Comparison of ENCODE assay signal across 16 cellular contexts in the genomic region with DNA sequence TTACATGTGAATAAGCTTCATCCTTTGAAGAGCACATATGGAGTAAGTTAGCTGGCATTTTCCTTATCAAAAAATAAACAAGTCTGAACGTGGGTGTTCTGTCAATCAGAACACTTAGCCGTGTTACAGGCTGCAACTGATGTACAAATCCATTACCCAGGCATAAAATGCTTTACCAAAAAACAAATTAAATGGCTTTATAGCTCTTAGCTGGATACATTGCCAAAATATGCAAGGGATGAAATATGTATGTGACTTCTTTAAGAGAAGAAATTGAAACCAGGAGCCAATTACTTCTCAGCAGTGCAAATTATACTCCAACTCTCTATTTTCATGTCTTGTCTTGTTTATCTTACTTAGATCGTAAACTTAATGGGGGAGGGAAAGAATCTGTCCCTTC.
DNase-seq lines count a peak whose midpoint lies in the region; ATAC-seq and TF ChIP-seq lines count a peak whose summit lies in the region.
"Had no signal": no experiment of that assay in that cellular context is flagged by ENCODE, and none has a peak within 500 bp of the region (broad histone marks: within the 10 kb centered on the region; RNA-seq: fewer than 3 reads in every experiment).

No MANE protein-coding gene starts in this region.

- no peaks in the 10 kb centered on the region for H3K9me3 ChIP-seq in SK-N-MC (ENCODE audit: low read depth, low read length)
- H3K9me3 ChIP-seq: breast epithelium, gastroesophageal sphincter had no signal

- CTCF ChIA-PET in WTC11 (lab: Charles Lee), result no interaction called here

- ATAC-seq in WTC11, result no peak
- ATAC-seq: gastroesophageal sphincter had no signal

- no peaks in the 10 kb centered on the region for H3K27me3 Mint-ChIP-seq in WTC11 (ENCODE audit: low read depth)
- H3K27me3 Mint-ChIP-seq: activated B cell treated with CpG ODN at 0.5 μM for 24 hours, progenitor cell of endocrine pancreas had no signal

- H3K4me1 Mint-ChIP-seq in WTC11, result peaks cover 18% of the 10 kb centered on the region
- H3K4me1 Mint-ChIP-seq: activated B cell treated with CpG ODN at 0.5 μM for 24 hours, endodermal cell had no signal

- TF ChIP-seq CTCF in AG09309 (IDR thresholded peaks at IDR 0.05; ENCODE audit: control insufficient read depth, insufficient read depth, low read depth, low read length, missing control alignments) (no peak), KMS-11 (conservative IDR thresholded peaks at IDR 0.05; ENCODE audit: low read depth, low read length) (no peak), WTC11 (IDR thresholded peaks at IDR 0.05) (no peak)

- H3K9me3 Mint-ChIP-seq in WTC11, result peaks cover 5% of the 10 kb centered on the region; the same call in 1 of the 2 replicates
- H3K9me3 Mint-ChIP-seq: activated B cell treated with CpG ODN at 0.5 μM for 24 hours, endodermal cell, H9 had no signal

- no peak overlapping the region for H3K27ac Mint-ChIP-seq in WTC11
- H3K27ac Mint-ChIP-seq: activated B cell treated with CpG ODN at 0.5 μM for 24 hours, endodermal cell, H9, progenitor cell of endocrine pancreas had no signal

- peaks cover 22% of the 10 kb centered on the region for H3K4me1 ChIP-seq in KMS-11 (ENCODE audit: low read depth, poor library complexity, severe bottlenecking)
- H3K4me1 ChIP-seq: breast epithelium, gastroesophageal sphincter had no signal

- no peaks in the 10 kb centered on the region for H4K20me1 ChIP-seq in KMS-11 (ENCODE audit: insufficient read depth)

- H3K4me2 ChIP-seq in KMS-11, result peak overlapping the region; percentile 26

- POLR2A ChIA-PET in WTC11 (lab: Charles Lee), result interaction anchor here (0.6 kb wide), 1 partner anchor 678 kb away, joined by 3 read pairs; no protein-coding TSS in a partner anchor

- no peak overlapping the region for H3K27ac ChIP-seq in KMS-11
- no peak overlapping the region for H3K27ac ChIP-seq in SK-N-MC
- H3K27ac ChIP-seq: breast epithelium, gastroesophageal sphincter had no signal

- no peak overlapping the region for H3K4me3 Mint-ChIP-seq in WTC11
- H3K4me3 Mint-ChIP-seq: activated B cell treated with CpG ODN at 0.5 μM for 24 hours, endodermal cell, H9 had no signal

- no peaks in the 10 kb centered on the region for H3K79me2 ChIP-seq in KMS-11 (ENCODE audit: insufficient read depth, low read depth)

- H3K9ac ChIP-seq in KMS-11 (no peak overlapping the region), SK-N-MC (ENCODE audit: insufficient read length) (no peak overlapping the region)

- H3K27me3 ChIP-seq in KMS-11 (ENCODE audit: insufficient read depth, low read depth), result no peaks in the 10 kb centered on the region
- H3K27me3 ChIP-seq: breast epithelium, gastroesophageal sphincter had no signal

- peak; percentile 18 for DNase-seq in AG09309 (ENCODE audit: low read depth)
- no peak for DNase-seq in SK-N-MC (ENCODE audit: low read depth, low spot score)
- DNase-seq in iris pigment epithelial cell (ENCODE audit: low read depth), result peak; percentile 36
- DNase-seq in WTC11 (ENCODE audit: low spot score), result no peak
- no peak for DNase-seq in CD1c-positive myeloid dendritic cell (ENCODE audit: extremely low spot score)
- DNase-seq in hepatic stellate cell (ENCODE audit: low spot score), result no peak
- no peak for DNase-seq in NK-92 (lab: John Stamatoyannopoulos, UW; ENCODE audit: unreplicated experiment)
- DNase-seq: activated B cell treated with CpG ODN at 0.5 μM for 24 hours; endodermal cell; H9; islet precursor cell; stimulated activated CD4-positive, alpha-beta T cell treated with anti-CD3 and anti-CD28 coated beads, Interleukin-15, amount 100 ng/mL, for 24 hours had no signal

- no peaks in the 10 kb centered on the region for H3K36me3 ChIP-seq in KMS-11 (ENCODE audit: insufficient read depth)
- no peaks in the 10 kb centered on the region for H3K36me3 ChIP-seq in SK-N-MC (ENCODE audit: insufficient read depth, low read length)
- H3K36me3 ChIP-seq: breast epithelium had no signal

- no peak overlapping the region; the same call in 1 of the 2 replicates for H2AFZ ChIP-seq in KMS-11 (ENCODE audit: low read depth)

- H3K36me3 Mint-ChIP-seq in WTC11, result no peaks in the 10 kb centered on the region

- H3K4me3 ChIP-seq in AG09309 (ENCODE audit: control insufficient read depth, low read depth, low read length) (no peak overlapping the region), KMS-11 (IDR thresholded peaks at IDR 0.05; ENCODE audit: insufficient read depth, low read depth, low read length) (no peak overlapping the region), SK-N-MC (0 out of 2 replicates have a peak overlapping the region, but pooled peaks have one; percentile 10)
- H3K4me3 ChIP-seq: breast epithelium, gastroesophageal sphincter had no signal

TF ChIP-seq in WTC11, 78 proteins besides CTCF, POLR2A, EP300 and RAD21:
- TF ChIP-seq FOXJ3 (CRISPR knock-in tag; IDR thresholded peaks at IDR 0.05; ENCODE audit: borderline replicate concordance) (no peak), NR3C1 (CRISPR knock-in tag; conservative IDR thresholded peaks at IDR 0.05; ENCODE audit: low read depth) (no peak), NFE2L1 (CRISPR knock-in tag; IDR thresholded peaks at IDR 0.05) (no peak), TCF7 (CRISPR knock-in tag; IDR thresholded peaks at IDR 0.05; ENCODE audit: low read depth) (no peak), CREB1 (CRISPR knock-in tag; IDR thresholded peaks at IDR 0.05) (no peak), SMAD3 (CRISPR knock-in tag; IDR thresholded peaks at IDR 0.05; ENCODE audit: borderline replicate concordance) (no peak), ZNF263 (CRISPR knock-in tag; IDR thresholded peaks at IDR 0.05; ENCODE audit: low read depth) (no peak), NR1H2 (CRISPR knock-in tag; IDR thresholded peaks at IDR 0.05) (no peak), ETV6 (CRISPR knock-in tag; IDR thresholded peaks at IDR 0.05) (no peak), GABPB1 (CRISPR knock-in tag; IDR thresholded peaks at IDR 0.05) (no peak), ZNF416 (CRISPR knock-in tag; IDR thresholded peaks at IDR 0.05) (no peak), JUN (CRISPR knock-in tag; IDR thresholded peaks at IDR 0.05) (no peak)
- TF ChIP-seq, protein P1, sequence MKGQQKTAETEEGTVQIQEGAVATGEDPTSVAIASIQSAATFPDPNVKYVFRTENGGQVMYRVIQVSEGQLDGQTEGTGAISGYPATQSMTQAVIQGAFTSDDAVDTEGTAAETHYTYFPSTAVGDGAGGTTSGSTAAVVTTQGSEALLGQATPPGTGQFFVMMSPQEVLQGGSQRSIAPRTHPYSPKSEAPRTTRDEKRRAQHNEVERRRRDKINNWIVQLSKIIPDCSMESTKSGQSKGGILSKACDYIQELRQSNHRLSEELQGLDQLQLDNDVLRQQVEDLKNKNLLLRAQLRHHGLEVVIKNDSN (CRISPR knock-in tag; IDR thresholded peaks at IDR 0.05), result no peak
- TF ChIP-seq, protein P2, sequence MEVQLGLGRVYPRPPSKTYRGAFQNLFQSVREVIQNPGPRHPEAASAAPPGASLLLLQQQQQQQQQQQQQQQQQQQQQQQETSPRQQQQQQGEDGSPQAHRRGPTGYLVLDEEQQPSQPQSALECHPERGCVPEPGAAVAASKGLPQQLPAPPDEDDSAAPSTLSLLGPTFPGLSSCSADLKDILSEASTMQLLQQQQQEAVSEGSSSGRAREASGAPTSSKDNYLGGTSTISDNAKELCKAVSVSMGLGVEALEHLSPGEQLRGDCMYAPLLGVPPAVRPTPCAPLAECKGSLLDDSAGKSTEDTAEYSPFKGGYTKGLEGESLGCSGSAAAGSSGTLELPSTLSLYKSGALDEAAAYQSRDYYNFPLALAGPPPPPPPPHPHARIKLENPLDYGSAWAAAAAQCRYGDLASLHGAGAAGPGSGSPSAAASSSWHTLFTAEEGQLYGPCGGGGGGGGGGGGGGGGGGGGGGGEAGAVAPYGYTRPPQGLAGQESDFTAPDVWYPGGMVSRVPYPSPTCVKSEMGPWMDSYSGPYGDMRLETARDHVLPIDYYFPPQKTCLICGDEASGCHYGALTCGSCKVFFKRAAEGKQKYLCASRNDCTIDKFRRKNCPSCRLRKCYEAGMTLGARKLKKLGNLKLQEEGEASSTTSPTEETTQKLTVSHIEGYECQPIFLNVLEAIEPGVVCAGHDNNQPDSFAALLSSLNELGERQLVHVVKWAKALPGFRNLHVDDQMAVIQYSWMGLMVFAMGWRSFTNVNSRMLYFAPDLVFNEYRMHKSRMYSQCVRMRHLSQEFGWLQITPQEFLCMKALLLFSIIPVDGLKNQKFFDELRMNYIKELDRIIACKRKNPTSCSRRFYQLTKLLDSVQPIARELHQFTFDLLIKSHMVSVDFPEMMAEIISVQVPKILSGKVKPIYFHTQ (CRISPR knock-in tag; IDR thresholded peaks at IDR 0.05), result no peak
- TF ChIP-seq, protein P3, sequence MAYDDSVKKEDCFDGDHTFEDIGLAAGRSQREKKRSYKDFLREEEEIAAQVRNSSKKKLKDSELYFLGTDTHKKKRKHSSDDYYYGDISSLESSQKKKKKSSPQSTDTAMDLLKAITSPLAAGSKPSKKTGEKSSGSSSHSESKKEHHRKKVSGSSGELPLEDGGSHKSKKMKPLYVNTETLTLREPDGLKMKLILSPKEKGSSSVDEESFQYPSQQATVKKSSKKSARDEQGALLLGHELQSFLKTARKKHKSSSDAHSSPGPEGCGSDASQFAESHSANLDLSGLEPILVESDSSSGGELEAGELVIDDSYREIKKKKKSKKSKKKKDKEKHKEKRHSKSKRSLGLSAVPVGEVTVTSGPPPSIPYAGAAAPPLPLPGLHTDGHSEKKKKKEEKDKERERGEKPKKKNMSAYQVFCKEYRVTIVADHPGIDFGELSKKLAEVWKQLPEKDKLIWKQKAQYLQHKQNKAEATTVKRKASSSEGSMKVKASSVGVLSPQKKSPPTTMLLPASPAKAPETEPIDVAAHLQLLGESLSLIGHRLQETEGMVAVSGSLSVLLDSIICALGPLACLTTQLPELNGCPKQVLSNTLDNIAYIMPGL (CRISPR knock-in tag; IDR thresholded peaks at IDR 0.05), result no peak
TF ChIP-seq in WTC11: peak in this region for 0.

Comparison
In these comparisons a context has a peak if more than half of its experiments do, and no peak if none do; other contexts are left out.
1. DNase-seq: peak in AG09309 (single experiment) and iris pigment epithelial cell (single experiment); none in SK-N-MC (single experiment), WTC11 (single experiment), CD1c-positive myeloid dendritic cell (single experiment), hepatic stellate cell (single experiment) and NK-92 (single experiment).